Comparison of ENCODE assay signal across 8 cellular contexts in genomic region chr16:3023669-3024478, GRCh38. TPM values are rescaled to one million over a fixed set of nuclear protein-coding genes. Genes with fewer than 3 reads are reported as not detected.
DNase-seq lines count a peak whose midpoint lies in the region; ATAC-seq, FAIRE-seq and TF ChIP-seq lines count a peak whose summit lies in the region.

HCFC1R1 (minus strand) TSS chr16:3023942; CDS start chr16:3023941, 1 bp downstream.
THOC6 (plus strand) TSS chr16:3024035; CDS start chr16:3024327, 292 bp downstream.

- peak; percentile 60 for ATAC-seq in GM21529 (IDR thresholded peaks at IDR 0.05; ENCODE audit: unreplicated experiment)

- intact Hi-C loops in endothelial cell of umbilical vein (cut with micrococcal nuclease): no loop called here

- H3K9me3 Mint-ChIP-seq in IgD-negative memory B cell: no peaks in the 10 kb centered on the region

- peak within 1 kb of the TSS; percentile 98 for H3K27ac ChIP-seq in endothelial cell of umbilical vein (ENCODE audit: insufficient read depth, low read depth, low read length)

- peak within 1 kb of the TSS; percentile 88 to 97 (median 96) for H3K27ac Mint-ChIP-seq in IgD-negative memory B cell

- H3K27me3 ChIP-seq in endothelial cell of umbilical vein (ENCODE audit: control insufficient read depth in 2 of 2, insufficient read depth in 2 of 2, low read length in 2 of 2) (peaks cover under 1 to 2% of the 10 kb centered on the region in 2 experiments), mononuclear cell (ENCODE audit: insufficient read depth, low read length) (peaks cover 4% of the 10 kb centered on the region)

- TF ChIP-seq CTCF in endothelial cell of umbilical vein (IDR thresholded peaks at IDR 0.05; ENCODE audit: extremely low read depth in 1 of 2, insufficient read depth in 1 of 2, low read depth in 1 of 2, low read length in 2 of 2): no peak

- H3K4me3 ChIP-seq in endothelial cell of umbilical vein (replicated peaks in 1 of 3; ENCODE audit: insufficient read depth in 1 of 3, low read depth in 1 of 3, low read length in 3 of 3): peak within 1 kb of the TSS; percentile 0 to 61 (median 53)
- peak within 1 kb of the TSS; percentile 45 for H3K4me3 ChIP-seq in mononuclear cell (ENCODE audit: low read length)

- peaks cover 1% of the 10 kb centered on the region for H3K27me3 Mint-ChIP-seq in IgD-negative memory B cell

- dilution Hi-C loops in endothelial cell of umbilical vein (cut with MboI; ENCODE audit: extremely low pct_ligation_motif_present, low sequenced_read_pairs): no loop called here

- CTCF ChIA-PET in endothelial cell of umbilical vein (lab: Charles Lee): interaction anchor here (1.4 to 6.1 kb wide), 3 partner anchors 7 to 78 kb away, joined by 4 to 52 read pairs (median 9); no protein-coding TSS in a partner anchor

- DNase-seq in DMS114 treated with DMSO at 0.1 percent for 48 hours (lab: John Stamatoyannopoulos, UW; ENCODE audit: unreplicated experiment) (peak; percentile 92), OCI-M1 (lab: John Stamatoyannopoulos, UW) (peak; percentile 98), activated T-cell treated with anti-CD3 and anti-CD28 coated beads for 1 hour (ENCODE audit: low read depth) (peak; percentile 92), endothelial cell of umbilical vein (ENCODE audit: low read depth, low spot score) (peak; percentile 98)
- peak; percentile 91 to 96 for DNase-seq in stimulated activated CD8-positive, alpha-beta memory T cell treated with anti-CD3 and anti-CD28 coated beads, Interleukin-2, amount 100 ng/mL, for 48 hours (ENCODE audit: low read depth in 2 of 2)

- H3K9ac ChIP-seq in endothelial cell of umbilical vein (replicated peaks; ENCODE audit: extremely low read depth, insufficient read depth, low read length): peak within 1 kb of the TSS; percentile 90

- peak within 1 kb of the TSS; percentile 83 for H3K4me2 ChIP-seq in endothelial cell of umbilical vein (ENCODE audit: insufficient read depth, low read length)

- peak; percentile 97 for FAIRE-seq in endothelial cell of umbilical vein (lab: Jason Lieb, UNC)

- H3K9me3 ChIP-seq in endothelial cell of umbilical vein (replicated peaks; ENCODE audit: control insufficient read depth, insufficient read depth, low read length) (no peaks in the 10 kb centered on the region), mononuclear cell (ENCODE audit: low read depth, low read length) (no peaks in the 10 kb centered on the region)

- H4K20me1 ChIP-seq in endothelial cell of umbilical vein (replicated peaks; ENCODE audit: control insufficient read depth, extremely low read depth, insufficient read depth, low read length): no peaks in the 10 kb centered on the region

- no peak within 1 kb of the TSS for H2AFZ ChIP-seq in endothelial cell of umbilical vein (ENCODE audit: low read depth, low read length)

- H3K4me3 Mint-ChIP-seq in IgD-negative memory B cell: peak within 1 kb of the TSS; percentile 85 to 99 (median 94)

- peaks cover 2% of the 10 kb centered on the region for H3K79me2 ChIP-seq in endothelial cell of umbilical vein (ENCODE audit: control insufficient read depth, insufficient read depth, low read length)

- no TSS peak for BruUV-seq in endothelial cell of umbilical vein (replicated peaks; lab: Mats Ljungman, UMichigan)

- H3K36me3 Mint-ChIP-seq in IgD-negative memory B cell: peaks cover 7% of the 10 kb centered on the region

- peaks cover 0 to 9% of the 10 kb centered on the region in 2 experiments for H3K36me3 ChIP-seq in endothelial cell of umbilical vein (ENCODE audit: control insufficient read depth in 2 of 2, extremely low read depth in 1 of 2, insufficient read depth in 2 of 2, low read length in 2 of 2)

- H3K4me1 Mint-ChIP-seq in IgD-negative memory B cell: peaks cover 24 to 26% (median 25%) of the 10 kb centered on the region in 3 donors

- TF ChIP-seq POLR2A in endothelial cell of umbilical vein (IDR thresholded peaks at IDR 0.05; ENCODE audit: low read depth, low read length): peak; percentile 62

- no peaks in the 10 kb centered on the region for H3K9me1 ChIP-seq in endothelial cell of umbilical vein (replicated peaks; ENCODE audit: control insufficient read depth, extremely low read depth, insufficient read depth, low read length)

- peaks cover 18% of the 10 kb centered on the region for H3K4me1 ChIP-seq in endothelial cell of umbilical vein (ENCODE audit: control insufficient read depth, extremely low read depth, insufficient read depth, low read length)
- peaks cover 70% of the 10 kb centered on the region for H3K4me1 ChIP-seq in mononuclear cell (ENCODE audit: insufficient read depth, low read length)

- POLR2A ChIA-PET in endothelial cell of umbilical vein (lab: Charles Lee): interaction anchor here (0.7 kb wide), 2 partner anchors 19 to 272 kb away, joined by 4 read pairs; no protein-coding TSS in a partner anchor

TF ChIP-seq in endothelial cell of umbilical vein, 7 proteins besides CTCF, POLR2A, EP300 and RAD21:
- peak; percentile 97 for TF ChIP-seq POLR2AphosphoS5 (IDR thresholded peaks at IDR 0.05; ENCODE audit: insufficient read depth, low read depth, low read length)
- no peak for TF ChIP-seq EZH2 (IDR thresholded peaks at IDR 0.05; ENCODE audit: borderline replicate concordance, low read depth, low read length, severe bottlenecking)
- peak; percentile 36 for TF ChIP-seq MYC (IDR thresholded peaks at IDR 0.05; ENCODE audit: low read depth, low read length)
- no peak for TF ChIP-seq FOS (IDR thresholded peaks at IDR 0.05; ENCODE audit: borderline replicate concordance, insufficient read depth, low read length)
- TF ChIP-seq GATA2 (IDR thresholded peaks at IDR 0.05; ENCODE audit: insufficient read depth, insufficient read length, low read depth, low read length): no peak

RNA-seq across cellular contexts. Expression of gene HCFC1R1, which starts in this region (rescaled TPM):
- 26.2 TPM for polyA plus RNA-seq in IgD-negative memory B cell
- total RNA-seq in endothelial cell of umbilical vein: 25.8 and 28.7 TPM in 2 replicates
- polyA plus RNA-seq in endothelial cell of umbilical vein: 49.3 and 64.5 TPM in 2 replicates
- polyA plus RNA-seq in endothelial cell of umbilical vein (2011; cell fraction: cytosol; rRNA removed): 29.6 and 40.3 TPM in 2 replicates
- polyA plus RNA-seq in endothelial cell of umbilical vein (2011; cell fraction: nucleus; rRNA removed): 10.0 and 14.6 TPM in 2 replicates
- 39.2 and 59.0 TPM in 2 replicates for polyA plus RNA-seq in endothelial cell of umbilical vein (2012)
- 8.9 and 19.0 TPM in 2 replicates for polyA minus RNA-seq in endothelial cell of umbilical vein
- 39.6 TPM for polyA minus RNA-seq in endothelial cell of umbilical vein (2011; cell fraction: cytosol; rRNA and poly(A)+ RNA removed)
- 3.5 and 4.7 TPM in 2 replicates for polyA minus RNA-seq in endothelial cell of umbilical vein (2011; cell fraction: nucleus; rRNA and poly(A)+ RNA removed)
- total RNA-seq in mononuclear cell: 8.2 TPM

RNA-seq across cellular contexts. Expression of gene THOC6, which starts in this region (rescaled TPM):
- polyA plus RNA-seq in IgD-negative memory B cell: 48.2 TPM
- 23.9 and 24.1 TPM in 2 replicates for total RNA-seq in endothelial cell of umbilical vein
- 36.9 and 39.3 TPM in 2 replicates for polyA plus RNA-seq in endothelial cell of umbilical vein
- polyA plus RNA-seq in endothelial cell of umbilical vein (2011; cell fraction: cytosol; rRNA removed): 22.8 and 26.8 TPM in 2 replicates
- polyA plus RNA-seq in endothelial cell of umbilical vein (2011; cell fraction: nucleus; rRNA removed): 87.1 and 88.5 TPM in 2 replicates
- polyA plus RNA-seq in endothelial cell of umbilical vein (2012): 20.0 and 23.2 TPM in 2 replicates
- 20.0 and 24.7 TPM in 2 replicates for polyA minus RNA-seq in endothelial cell of umbilical vein
- polyA minus RNA-seq in endothelial cell of umbilical vein (2011; cell fraction: cytosol; rRNA and poly(A)+ RNA removed): 40.6 TPM
- 11.1 and 13.9 TPM in 2 replicates for polyA minus RNA-seq in endothelial cell of umbilical vein (2011; cell fraction: nucleus; rRNA and poly(A)+ RNA removed)
- total RNA-seq in mononuclear cell: 8.9 TPM

Comparison
In these comparisons a context has a peak if more than half of its experiments do, and no peak if none do; other contexts are left out.
1. Peak in every context shown above with its lines: DNase-seq, ATAC-seq, H3K4me3 ChIP-seq and H3K27ac ChIP-seq.